19 cellular contexts compared by ENCODE assay signal in the genomic region with DNA sequence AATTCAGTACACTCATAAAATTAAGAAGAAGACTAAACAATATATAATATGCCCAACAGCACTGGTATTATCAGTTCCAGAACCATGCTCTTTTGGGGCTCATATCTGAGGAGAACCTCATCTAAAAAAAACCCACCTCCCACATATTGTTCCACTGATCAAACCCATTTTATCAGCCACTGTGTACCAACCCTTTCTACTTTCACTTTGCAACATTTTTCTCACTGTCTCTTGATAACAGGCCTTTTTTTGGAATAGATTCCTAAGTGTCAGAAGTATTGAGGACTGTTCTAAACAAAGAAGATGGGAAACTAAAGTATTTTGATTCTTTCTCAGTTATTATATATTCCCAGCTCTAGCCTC.
DNase-seq lines count a peak whose midpoint lies in the region; ATAC-seq and TF ChIP-seq lines count a peak whose summit lies in the region.
"Had no signal": no experiment of that assay in that cellular context is flagged by ENCODE, and none has a peak within 500 bp of the region (broad histone marks: within the 10 kb centered on the region; RNA-seq: fewer than 3 reads in every experiment).

No MANE protein-coding gene starts in this region.

- H3K27ac ChIP-seq in cingulate gyrus (ENCODE audit: low read depth, low read length) (peak overlapping the region; percentile 43), brain microvascular endothelial cell (no peak overlapping the region)
- H3K27ac ChIP-seq: coronary artery, KMS-11 had no signal

- no peaks in the 10 kb centered on the region for H3K36me3 ChIP-seq in brain microvascular endothelial cell (replicated peaks)

- TF ChIP-seq CTCF in GM13976 (IDR thresholded peaks at IDR 0.05; ENCODE audit: borderline replicate concordance, control extremely low read depth, extremely low read depth, insufficient read depth, missing control alignments) = no peak
- TF ChIP-seq CTCF in brain microvascular endothelial cell (IDR thresholded peaks at IDR 0.05; ENCODE audit: low read depth, low read length, missing control alignments) = no peak

- in situ Hi-C loops in GM13976 (cut with MboI; ENCODE audit: low sequenced_read_pairs, unreplicated experiment) = no loop called here
- in situ Hi-C loops in brain microvascular endothelial cell (cut with HindIII; ENCODE audit: low pct_ligation_motif_present, low sequenced_read_pairs) = no loop called here

- H3K4me3 ChIP-seq in brain microvascular endothelial cell (ENCODE audit: low read depth, low read length) = no peak overlapping the region
- H3K4me3 ChIP-seq: coronary artery had no signal

- H3K27me3 ChIP-seq in brain microvascular endothelial cell (replicated peaks) = no peaks in the 10 kb centered on the region

- ATAC-seq in GM18867 (IDR thresholded peaks at IDR 0.05; ENCODE audit: unreplicated experiment) (peak; percentile 35), HG02571 (IDR thresholded peaks at IDR 0.05; ENCODE audit: unreplicated experiment) (peak; percentile 37), HG03045 (IDR thresholded peaks at IDR 0.05; ENCODE audit: unreplicated experiment) (peak; percentile 44), HG03025 (IDR thresholded peaks at IDR 0.05; ENCODE audit: low FRiP score, unreplicated experiment) (no peak)
- ATAC-seq: activated naive CD4-positive, alpha-beta T cell treated with anti-CD3 and anti-CD28 coated beads, Interleukin-2, amount 50 U/mL, for 72 hours; activated T-cell treated with anti-CD3 and anti-CD28 coated beads, Interleukin-2, amount 50 U/mL, for 72 hours; T-helper 17 cell had no signal

- DNase-seq in GM13976 (ENCODE audit: low spot score) (no peak), amygdala (lab: John Stamatoyannopoulos, UW) (no peak), brain microvascular endothelial cell (no peak)
- DNase-seq: activated B cell treated with CpG ODN at 0.5 μM for 24 hours; activated T-cell treated with anti-CD3 and anti-CD28 coated beads, Interleukin-2, amount 50 U/mL, for 72 hours; CD4-positive, CD25-positive, alpha-beta regulatory T cell; DMS153; kidney glomerular epithelial cell; naive B cell; NCI-H1105 treated with DMSO at 0.1 percent for 48 hours; T-helper 17 cell had no signal
